In the genomic region with DNA sequence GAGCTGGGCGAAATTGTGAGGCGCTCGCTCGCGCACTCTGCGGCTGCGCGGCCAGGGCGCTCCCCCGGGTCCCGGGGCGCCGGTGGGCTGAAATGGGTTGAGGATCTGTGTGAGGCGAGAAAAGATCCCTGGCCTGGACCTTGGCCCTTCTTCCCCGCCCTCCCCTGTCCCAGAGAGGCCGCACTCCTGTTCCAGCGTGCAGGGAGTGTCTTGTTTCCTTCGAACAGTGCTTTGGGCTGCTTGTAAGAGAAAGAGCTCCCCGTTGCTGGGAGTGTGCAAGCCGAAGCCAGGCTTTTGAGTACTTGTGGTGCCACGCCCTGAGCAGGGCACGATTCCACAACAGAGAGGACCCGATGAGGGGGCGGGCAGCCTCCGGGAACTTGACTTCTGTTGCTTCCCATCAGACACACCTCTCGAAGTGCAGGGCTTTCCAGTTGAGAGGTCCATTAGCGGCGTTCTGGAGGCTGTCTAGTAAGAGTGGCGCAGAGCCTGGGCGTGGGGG, we compare ENCODE assay signal across 5 cellular contexts. TPM values are rescaled to one million over a fixed set of nuclear protein-coding genes. Genes with fewer than 3 reads are reported as not detected.
DNase-seq lines count a peak whose midpoint lies in the region; ATAC-seq and TF ChIP-seq lines count a peak whose summit lies in the region.

No MANE protein-coding gene starts in this region.

- peak; percentile 100 for DNase-seq in H7
- DNase-seq in activated B cell treated with CpG ODN at 0.5 μM for 24 hours: no peak
- DNase-seq in right lobe of liver: peak in 1 of 3 donors; percentile 55

- peak overlapping the region; percentile 87 for H3K4me3 Mint-ChIP-seq in activated B cell treated with CpG ODN at 0.5 μM for 24 hours

- peaks cover 0 to 62% (median 25%) of the 10 kb centered on the region in 4 donors for H3K4me1 ChIP-seq in right lobe of liver

- no peaks in the 10 kb centered on the region for H3K27me3 Mint-ChIP-seq in activated B cell treated with CpG ODN at 0.5 μM for 24 hours

- intact Hi-C loops in activated B cell treated with CpG ODN at 0.5 μM for 24 hours (cut with micrococcal nuclease): loop anchor here (1.0 to 2.0 kb wide), 6 partner anchors 12 to 953 kb away; a partner anchor contains a TSS
- intact Hi-C loops in right lobe of liver (cut with DNase I): no loop called here

- ATAC-seq in activated B cell treated with CpG ODN at 0.5 μM for 24 hours (ENCODE audit: low read depth) (no peak), right lobe of liver (no peak), HG02884 (IDR thresholded peaks at IDR 0.05; ENCODE audit: unreplicated experiment) (no peak), HG02981 (IDR thresholded peaks at IDR 0.05; ENCODE audit: unreplicated experiment) (no peak)

- peaks cover 29% of the 10 kb centered on the region for H3K4me1 Mint-ChIP-seq in activated B cell treated with CpG ODN at 0.5 μM for 24 hours

- H3K4me3 ChIP-seq in H7 (ENCODE audit: insufficient read depth, low read depth, low read length): peak overlapping the region; percentile 77
- H3K4me3 ChIP-seq in right lobe of liver: peak overlapping the region; percentile 83 to 93 (median 90)

- H3K36me3 ChIP-seq in H7 (replicated peaks; ENCODE audit: control insufficient read depth, insufficient read depth, low read length) (peaks cover 7% of the 10 kb centered on the region), right lobe of liver (peaks cover 0 to 17% (median 8%) of the 10 kb centered on the region in 4 donors)

- H3K36me3 Mint-ChIP-seq in activated B cell treated with CpG ODN at 0.5 μM for 24 hours (ENCODE audit: low read depth): peaks cover 18% of the 10 kb centered on the region

- no peaks in the 10 kb centered on the region for H3K9me3 Mint-ChIP-seq in activated B cell treated with CpG ODN at 0.5 μM for 24 hours

- 2% methylated on average over 7 of the region's 30 CpGs for WGBS in right lobe of liver (ENCODE audit: insufficient coverage, low coverage, low lambda C conversion rate, missing lambda C conversion rate)

- TF ChIP-seq CTCF in activated B cell treated with CpG ODN at 0.5 μM for 24 hours (IDR thresholded peaks at IDR 0.05) (no peak), right lobe of liver (IDR thresholded peaks at IDR 0.05) (no peak)

- CTCF ChIA-PET in activated B cell treated with CpG ODN at 0.5 μM for 24 hours (lab: Charles Lee): no interaction called here

- POLR2A ChIA-PET in activated B cell treated with CpG ODN at 0.5 μM for 24 hours (lab: Charles Lee): interaction anchor here (0.6 to 2.9 kb wide), 14 partner anchors 9 to 1631 kb away, joined by 3 to 27 read pairs (median 6); a partner anchor contains a TSS

- peak overlapping the region; percentile 66 for H3K27ac Mint-ChIP-seq in activated B cell treated with CpG ODN at 0.5 μM for 24 hours

- no peaks in the 10 kb centered on the region for H3K27me3 ChIP-seq in H7 (ENCODE audit: control insufficient read depth, insufficient read depth, low read length)
- H3K27me3 ChIP-seq in right lobe of liver: no peaks in the 10 kb centered on the region

- H3K27ac ChIP-seq in right lobe of liver: peak overlapping the region; percentile 48 to 78 (median 61)

- no peaks in the 10 kb centered on the region for H3K9me3 ChIP-seq in right lobe of liver

- no peak for TF ChIP-seq POLR2A in right lobe of liver (IDR thresholded peaks at IDR 0.05)

RNA-seq across cellular contexts. Expression of a gene that starts 0.5 kb away (rescaled TPM):
- total RNA-seq in H7 (2014; rRNA removed; shearing (Covaris generic)): 41.3 and 42.5 TPM in 2 replicates
- total RNA-seq in activated B cell treated with CpG ODN at 0.5 μM for 24 hours: 10.9 and 11.3 TPM in 2 replicates
- total RNA-seq in right lobe of liver: 10 to 100 TPM; 10.1 to 16.8 (median 13.3) TPM

RNA-seq across cellular contexts. Expression of a gene that starts 29.2 kb away (rescaled TPM):
- 13.6 and 14.9 TPM in 2 replicates for total RNA-seq in H7 (2014; rRNA removed; shearing (Covaris generic))
- total RNA-seq in activated B cell treated with CpG ODN at 0.5 μM for 24 hours (6.8 and 8.2 TPM in 2 replicates), right lobe of liver (100 to 1,000 TPM in 4 of 6 experiments, 10 to 100 TPM in 2; 86.1 to 146 (median 104) TPM)

RNA-seq across cellular contexts. Expression of a gene that starts 29.8 kb away (rescaled TPM):
- total RNA-seq in H7 (2014; rRNA removed; shearing (Covaris generic)): 160 and 166 TPM in 2 replicates
- total RNA-seq in activated B cell treated with CpG ODN at 0.5 μM for 24 hours (65.5 and 67.2 TPM in 2 replicates), right lobe of liver (100 to 1,000 TPM in 1 of 6 experiments, 10 to 100 TPM in 5; 55.4 to 123 (median 62.0) TPM)

RNA-seq across cellular contexts. Expression of a gene that starts 45.0 kb away (rescaled TPM):
- total RNA-seq in H7 (2014; rRNA removed; shearing (Covaris generic)): 26.4 and 33.8 TPM in 2 replicates
- 42.1 and 50.0 TPM in 2 replicates for total RNA-seq in activated B cell treated with CpG ODN at 0.5 μM for 24 hours
- 10 to 100 TPM in 4 of 6 experiments, 1 to 10 TPM in 2; 9.1 to 16.4 (median 10.8) TPM for total RNA-seq in right lobe of liver

RNA-seq across cellular contexts. Expression of a gene that starts 53.3 kb away (rescaled TPM):
- 79.1 and 80.1 TPM in 2 replicates for total RNA-seq in H7 (2014; rRNA removed; shearing (Covaris generic))
- total RNA-seq in activated B cell treated with CpG ODN at 0.5 μM for 24 hours (60.4 and 62.9 TPM in 2 replicates), right lobe of liver (10 to 100 TPM; 23.7 to 28.3 (median 24.7) TPM)
